Comparison of ENCODE assay signal across 24 cellular contexts in genomic region chr2:39712953-39713352, GRCh38. TPM values are rescaled to one million over a fixed set of nuclear protein-coding genes. Genes with fewer than 3 reads are reported as not detected.
A peak's percentile ranks its signal among the peaks of the same experiment; 100 is the strongest.
DNase-seq lines count a peak whose midpoint lies in the region; FAIRE-seq and TF ChIP-seq lines count a peak whose summit lies in the region.
"Had no signal": no experiment of that assay in that cellular context is flagged by ENCODE, and none has a peak within 500 bp of the region (broad histone marks: within the 10 kb centered on the region; RNA-seq: fewer than 3 reads in every experiment).

No MANE protein-coding gene starts in this region.

- TF ChIP-seq CTCF in astrocyte (IDR thresholded peaks at IDR 0.05; ENCODE audit: insufficient read depth, low read depth, low read length) (no peak), testis (IDR thresholded peaks at IDR 0.05) (no peak)

- DNase-seq in astrocyte (ENCODE audit: low read depth) (peak; percentile 55), iris pigment epithelial cell (ENCODE audit: low read depth) (peak; percentile 44), testis (no peak), NCI-H187 treated with DMSO at 0.1 percent for 48 hours (lab: John Stamatoyannopoulos, UW) (no peak), substantia nigra (lab: John Stamatoyannopoulos, UW) (no peak)
- DNase-seq: 8988T; ACHN; BE2C; C1 segment of cervical spinal cord; CD4-positive, alpha-beta memory T cell; CD4-positive, CD25-positive, alpha-beta regulatory T cell; CD8-positive, alpha-beta memory T cell; COR-L47; DMS 273 treated with DMSO at 0.1 percent for 48 hours; DMS153; DMS53; DMS79; DND-41; GF-D8 had no signal

- H3K4me1 Mint-ChIP-seq in astrocyte (ENCODE audit: low read depth, unreplicated experiment), result peaks cover 20% of the 10 kb centered on the region
- H3K4me1 Mint-ChIP-seq: CD14-positive monocyte; CD4-positive, alpha-beta memory T cell; CD4-positive, CD25-positive, alpha-beta regulatory T cell; CD8-positive, alpha-beta memory T cell had no signal

- H3K36me3 ChIP-seq in astrocyte (ENCODE audit: insufficient read depth, low read length), result no peaks in the 10 kb centered on the region
- no peaks in the 10 kb centered on the region for H3K36me3 ChIP-seq in testis (ENCODE audit: low read depth, missing control alignments)
- H3K36me3 ChIP-seq: BE2C, BLaER1 had no signal

- peaks cover 22% of the 10 kb centered on the region for H3K36me3 Mint-ChIP-seq in astrocyte (ENCODE audit: low read depth, unreplicated experiment)
- H3K36me3 Mint-ChIP-seq: CD14-positive monocyte; CD4-positive, alpha-beta memory T cell; CD4-positive, CD25-positive, alpha-beta regulatory T cell had no signal

- H3K27me3 Mint-ChIP-seq in astrocyte (ENCODE audit: low read depth, unreplicated experiment), result no peaks in the 10 kb centered on the region

- no peak overlapping the region for H3K27ac Mint-ChIP-seq in astrocyte (ENCODE audit: unreplicated experiment)
- H3K27ac Mint-ChIP-seq: CD14-positive monocyte; CD4-positive, alpha-beta memory T cell; CD4-positive, CD25-positive, alpha-beta regulatory T cell; CD8-positive, alpha-beta memory T cell had no signal

- H3K79me2 ChIP-seq in astrocyte (ENCODE audit: insufficient read depth, low read length), result no peaks in the 10 kb centered on the region

- WGBS in testis, 2 donors, result 91% methylated on average over 5 of the region's 5 CpGs

- H3K9ac ChIP-seq in astrocyte (ENCODE audit: low read length), result no peak overlapping the region
- H3K9ac ChIP-seq: BLaER1 had no signal

- H3K4me2 ChIP-seq in astrocyte (ENCODE audit: low read length), result no peak overlapping the region
- H3K4me2 ChIP-seq: BLaER1 had no signal

- no peaks in the 10 kb centered on the region for H3K4me1 ChIP-seq in astrocyte (ENCODE audit: insufficient read depth, low read length)
- H3K4me1 ChIP-seq in testis, result no peaks in the 10 kb centered on the region
- H3K4me1 ChIP-seq: BLaER1 had no signal

- no peaks in the 10 kb centered on the region for H3K9me3 ChIP-seq in astrocyte (ENCODE audit: insufficient read depth, low read depth, low read length)
- H3K9me3 ChIP-seq in testis, result no peaks in the 10 kb centered on the region
- H3K9me3 ChIP-seq: BE2C had no signal

- H3K9me3 Mint-ChIP-seq in astrocyte (ENCODE audit: unreplicated experiment), result peaks cover 2% of the 10 kb centered on the region

- no peak for TF ChIP-seq POLR2A in testis (IDR thresholded peaks at IDR 0.05)

- H3K27ac ChIP-seq in astrocyte (ENCODE audit: low read depth, low read length) (no peak overlapping the region), testis (no peak overlapping the region), substantia nigra (ENCODE audit: low read depth, low read length, poor library complexity, severe bottlenecking) (no peak overlapping the region)
- H3K27ac ChIP-seq: BLaER1 had no signal

- intact Hi-C loops in testis (cut with DNase I; ENCODE audit: low total_unique reads), result no loop called here

- H4K20me1 ChIP-seq in astrocyte (ENCODE audit: insufficient read depth, low read length), result no peaks in the 10 kb centered on the region
- H4K20me1 ChIP-seq: BLaER1 had no signal

- H3K27me3 ChIP-seq in astrocyte (ENCODE audit: insufficient read depth, low read length) (no peaks in the 10 kb centered on the region), testis (no peaks in the 10 kb centered on the region)
- H3K27me3 ChIP-seq: BE2C, BLaER1 had no signal

- no peak overlapping the region for H2AFZ ChIP-seq in astrocyte (ENCODE audit: low read depth, low read length)

- H3K4me3 ChIP-seq in astrocyte (ENCODE audit: insufficient read depth, low read depth, low read length), result no peak overlapping the region
- no peak overlapping the region for H3K4me3 ChIP-seq in testis
- H3K4me3 ChIP-seq: BLaER1 had no signal

- no peak overlapping the region for H3K4me3 Mint-ChIP-seq in astrocyte (ENCODE audit: unreplicated experiment)
- H3K4me3 Mint-ChIP-seq: CD14-positive monocyte; CD4-positive, alpha-beta memory T cell; CD4-positive, CD25-positive, alpha-beta regulatory T cell; CD8-positive, alpha-beta memory T cell had no signal

- no peak for FAIRE-seq in astrocyte (lab: Jason Lieb, UNC)
- FAIRE-seq: A204.1, GM12891, GM19239 had no signal

RNA-seq across cellular contexts. Expression of gene TMEM178A, which starts 47.2 kb away (rescaled TPM):
- total RNA-seq in astrocyte (28.7 and 41.6 TPM in 2 replicates), testis (1 to 10 TPM; 3.4 to 5.7 TPM)
- polyA plus RNA-seq in testis (ENCODE audit: insufficient read depth, low read depth, low replicate concordance), result 1.9 TPM
- total RNA-seq: CD4-positive, alpha-beta memory T cell; CD4-positive, CD25-positive, alpha-beta regulatory T cell; CD8-positive, alpha-beta memory T cell had no signal
- polyA plus RNA-seq: CD14-positive monocyte; CD4-positive, alpha-beta memory T cell; CD4-positive, CD25-positive, alpha-beta regulatory T cell; CD8-positive, alpha-beta memory T cell had no signal

Comparison
In these comparisons a context has a peak if more than half of its experiments do, and no peak if none do; other contexts are left out.
1. DNase-seq: peak in astrocyte (single experiment) and iris pigment epithelial cell (single experiment); none in testis (single experiment), NCI-H187 treated with DMSO at 0.1 percent for 48 hours (single experiment) and substantia nigra (0 of 49).